11 cellular contexts compared by ENCODE assay signal in genomic region chr12:46609281-46609623, GRCh38.
DNase-seq lines count a peak whose midpoint lies in the region; ATAC-seq and TF ChIP-seq lines count a peak whose summit lies in the region.
"Had no signal": no experiment of that assay in that cellular context is flagged by ENCODE, and none has a peak within 500 bp of the region (broad histone marks: within the 10 kb centered on the region; RNA-seq: fewer than 3 reads in every experiment).

No MANE protein-coding gene starts in this region.

- peaks cover 11 to 12% of the 10 kb centered on the region in 2 donors for H3K4me1 ChIP-seq in gastrocnemius medialis

- peak overlapping the region; percentile 54 for H3K27ac Mint-ChIP-seq in activated naive CD8-positive, alpha-beta T cell

- peaks cover 57% of the 10 kb centered on the region for H3K4me1 Mint-ChIP-seq in activated naive CD8-positive, alpha-beta T cell (ENCODE audit: low read depth)

- peaks cover 14% of the 10 kb centered on the region for H3K9me3 Mint-ChIP-seq in activated naive CD8-positive, alpha-beta T cell (ENCODE audit: low read depth)

- DNase-seq in GM12865 (ENCODE audit: low read depth) (peak; percentile 25), gastrocnemius medialis (no peak), activated gamma-delta T cell treated with Interleukin-2 at 50 U/mL for 16 hours (no peak), iPS-NIHi11 (ENCODE audit: low spot score) (no peak), GOT3 (lab: John Stamatoyannopoulos, UW) (no peak), NCI-H1105 (lab: John Stamatoyannopoulos, UW) (no peak)
- DNase-seq: DMS53, heart left ventricle, sigmoid colon had no signal

- no peaks in the 10 kb centered on the region for H3K27me3 Mint-ChIP-seq in activated naive CD8-positive, alpha-beta T cell

- H3K9me3 ChIP-seq in gastrocnemius medialis, result no peaks in the 10 kb centered on the region
- H3K9me3 ChIP-seq: heart left ventricle, sigmoid colon had no signal

- TF ChIP-seq CTCF in GM12865 (IDR thresholded peaks at IDR 0.05; ENCODE audit: insufficient read depth, low read depth, low read length, missing control alignments) (no peak), gastrocnemius medialis (IDR thresholded peaks at IDR 0.05 in 4 of 5, conservative IDR thresholded peaks at IDR 0.05 in 1 of 5) (no peak)

- intact Hi-C loops in gastrocnemius medialis (cut with DNase I; ENCODE audit: low total_unique reads), result no loop called here

- H3K4me3 ChIP-seq in GM12865 (ENCODE audit: low read depth, low read length) (no peak overlapping the region), gastrocnemius medialis (no peak overlapping the region)
- H3K4me3 ChIP-seq: heart left ventricle, sigmoid colon had no signal

- in situ Hi-C loops in gastrocnemius medialis (cut with MboI; ENCODE audit: low sequenced_read_pairs in 4 of 4), result no loop called here

- H3K36me3 ChIP-seq in gastrocnemius medialis, result no peaks in the 10 kb centered on the region
- H3K36me3 ChIP-seq: heart left ventricle, sigmoid colon had no signal

- no peaks in the 10 kb centered on the region for H3K27me3 ChIP-seq in gastrocnemius medialis
- H3K27me3 ChIP-seq: heart left ventricle, sigmoid colon had no signal

- ATAC-seq in HG02610 (IDR thresholded peaks at IDR 0.05; ENCODE audit: unreplicated experiment) (peak; percentile 48), gastrocnemius medialis (no peak)
- ATAC-seq: heart left ventricle had no signal

- peak overlapping the region in 3 of 4 donors; percentile 22 to 39 (median 32) for H3K27ac ChIP-seq in gastrocnemius medialis

- H3K4me3 Mint-ChIP-seq in activated naive CD8-positive, alpha-beta T cell, result peak overlapping the region; percentile 61

- peaks cover 25% of the 10 kb centered on the region for H3K36me3 Mint-ChIP-seq in activated naive CD8-positive, alpha-beta T cell

- TF ChIP-seq POLR2A in gastrocnemius medialis (IDR thresholded peaks at IDR 0.05), result no peak
